In the genomic region with DNA sequence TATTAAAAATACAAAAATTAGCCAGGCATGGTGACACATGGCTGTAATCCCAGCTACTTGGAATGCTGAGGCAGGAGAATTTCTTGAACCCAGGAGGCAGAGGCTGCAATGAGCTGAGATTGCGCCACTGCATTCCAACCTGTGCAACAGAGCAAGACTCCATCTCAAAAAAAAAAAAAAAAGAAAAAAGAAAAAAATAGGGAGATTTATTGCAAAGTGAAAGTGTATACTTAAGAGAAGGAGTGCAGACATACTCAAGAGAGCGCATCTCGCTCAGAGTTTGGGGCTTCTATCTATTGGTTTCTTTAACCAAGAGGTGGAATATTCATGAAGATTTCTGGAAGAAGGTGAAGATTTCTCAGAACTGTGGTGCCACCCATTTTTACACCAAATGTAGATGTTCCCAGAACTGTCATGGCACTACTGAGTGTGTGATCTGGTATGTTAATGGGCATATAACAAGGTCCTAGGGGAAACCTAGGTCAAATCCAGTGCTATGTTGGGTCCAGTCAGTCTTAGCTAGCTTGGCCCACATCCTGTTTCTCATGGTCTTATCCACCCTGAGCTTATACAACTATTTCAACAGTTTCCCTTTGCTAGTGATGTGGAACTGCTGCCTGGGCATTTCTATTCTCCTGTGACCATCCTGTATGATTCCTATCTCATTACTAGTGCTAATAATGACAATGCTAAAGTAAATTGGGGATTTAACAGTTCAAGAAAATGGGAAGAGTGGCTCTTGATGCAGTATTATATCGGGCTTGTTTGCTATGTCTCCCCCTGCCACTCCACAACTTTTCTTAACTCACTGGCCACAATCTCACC, we compare ENCODE assay signal across 1 cellular context.
TF ChIP-seq lines count a peak whose summit lies in the region.

No MANE protein-coding gene starts in this region.

TF ChIP-seq in SK-N-SH treated with all-trans-retinoic acid at 6 μM for 48 hours, 23 proteins besides CTCF, POLR2A, EP300 and RAD21 (continued from another document):
- TF ChIP-seq, protein P1, sequence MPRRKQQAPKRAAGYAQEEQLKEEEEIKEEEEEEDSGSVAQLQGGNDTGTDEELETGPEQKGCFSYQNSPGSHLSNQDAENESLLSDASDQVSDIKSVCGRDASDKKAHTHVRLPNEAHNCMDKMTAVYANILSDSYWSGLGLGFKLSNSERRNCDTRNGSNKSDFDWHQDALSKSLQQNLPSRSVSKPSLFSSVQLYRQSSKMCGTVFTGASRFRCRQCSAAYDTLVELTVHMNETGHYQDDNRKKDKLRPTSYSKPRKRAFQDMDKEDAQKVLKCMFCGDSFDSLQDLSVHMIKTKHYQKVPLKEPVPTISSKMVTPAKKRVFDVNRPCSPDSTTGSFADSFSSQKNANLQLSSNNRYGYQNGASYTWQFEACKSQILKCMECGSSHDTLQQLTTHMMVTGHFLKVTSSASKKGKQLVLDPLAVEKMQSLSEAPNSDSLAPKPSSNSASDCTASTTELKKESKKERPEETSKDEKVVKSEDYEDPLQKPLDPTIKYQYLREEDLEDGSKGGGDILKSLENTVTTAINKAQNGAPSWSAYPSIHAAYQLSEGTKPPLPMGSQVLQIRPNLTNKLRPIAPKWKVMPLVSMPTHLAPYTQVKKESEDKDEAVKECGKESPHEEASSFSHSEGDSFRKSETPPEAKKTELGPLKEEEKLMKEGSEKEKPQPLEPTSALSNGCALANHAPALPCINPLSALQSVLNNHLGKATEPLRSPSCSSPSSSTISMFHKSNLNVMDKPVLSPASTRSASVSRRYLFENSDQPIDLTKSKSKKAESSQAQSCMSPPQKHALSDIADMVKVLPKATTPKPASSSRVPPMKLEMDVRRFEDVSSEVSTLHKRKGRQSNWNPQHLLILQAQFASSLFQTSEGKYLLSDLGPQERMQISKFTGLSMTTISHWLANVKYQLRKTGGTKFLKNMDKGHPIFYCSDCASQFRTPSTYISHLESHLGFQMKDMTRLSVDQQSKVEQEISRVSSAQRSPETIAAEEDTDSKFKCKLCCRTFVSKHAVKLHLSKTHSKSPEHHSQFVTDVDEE (CRISPR knock-in tag; IDR thresholded peaks at IDR 0.05): no peak
- no peak for TF ChIP-seq TOX (CRISPR knock-in tag; IDR thresholded peaks at IDR 0.05; ENCODE audit: borderline replicate concordance)
- no peak for TF ChIP-seq ISL1 (CRISPR knock-in tag; IDR thresholded peaks at IDR 0.05)
TF ChIP-seq in SK-N-SH treated with all-trans-retinoic acid at 6 μM for 48 hours: peak in this region for 0.
